Comparison of ENCODE assay signal across 11 cellular contexts in genomic region chr4:38266616-38267015, GRCh38.
A peak's percentile ranks its signal among the peaks of the same experiment; 100 is the strongest.
DNase-seq lines count a peak whose midpoint lies in the region; ATAC-seq lines count a peak whose summit lies in the region.
"Had no signal": no experiment of that assay in that cellular context is flagged by ENCODE, and none has a peak within 500 bp of the region (broad histone marks: within the 10 kb centered on the region; RNA-seq: fewer than 3 reads in every experiment).

No MANE protein-coding gene starts in this region.

- no peak overlapping the region for H3K4me3 ChIP-seq in mesodermal cell (ENCODE audit: extremely low read depth, insufficient read depth, low read length, poor library complexity, severe bottlenecking)
- H3K4me3 ChIP-seq: HAP-1 had no signal

- in situ Hi-C loops in KBM-7 (cut with MboI; ENCODE audit: low pct_unique_long_range_greater_than_20kb, low sequenced_read_pairs): no loop called here

- ATAC-seq in GM21717 (IDR thresholded peaks at IDR 0.05; ENCODE audit: unreplicated experiment) (peak; percentile 55), HG03354 (IDR thresholded peaks at IDR 0.05; ENCODE audit: poor library complexity, severe bottlenecking, unreplicated experiment) (no peak)

- 79 to 89% methylated on average over 3 of the region's 4 CpGs for WGBS in mesodermal cell (ENCODE audit: insufficient coverage in 2 of 2), 2 experiments

- peak overlapping the region; percentile 64 for H3K27ac ChIP-seq in mesodermal cell (ENCODE audit: low read depth, low read length, severe bottlenecking)
- H3K27ac ChIP-seq: parathyroid adenoma had no signal

- H3K36me3 ChIP-seq in mesodermal cell (ENCODE audit: control insufficient read depth, insufficient read depth, low read length): no peaks in the 10 kb centered on the region
- H3K36me3 ChIP-seq: HAP-1 had no signal

- DNase-seq in COLO668 (lab: John Stamatoyannopoulos, UW; ENCODE audit: unreplicated experiment) (peak; percentile 15), astrocyte of the hippocampus (ENCODE audit: low read depth, low spot score) (peak; percentile 65), NCI-H446 treated with DMSO at 0.1 percent for 48 hours (lab: John Stamatoyannopoulos, UW) (no peak), KBM-7 (no peak), HuH-7 (ENCODE audit: low spot score) (no peak)
- DNase-seq: activated gamma-delta T cell had no signal

- no peaks in the 10 kb centered on the region for H3K4me1 ChIP-seq in mesodermal cell (ENCODE audit: control insufficient read depth, insufficient read depth, low read length, poor library complexity, severe bottlenecking)
- H3K4me1 ChIP-seq: HAP-1, parathyroid adenoma had no signal

- H3K9me3 ChIP-seq in mesodermal cell (ENCODE audit: control insufficient read depth, low read length): no peaks in the 10 kb centered on the region
- H3K9me3 ChIP-seq: HAP-1 had no signal

Comparison
In these comparisons a context has a peak if more than half of its experiments do, and no peak if none do; other contexts are left out.
1. DNase-seq: peak in COLO668 (single experiment) and astrocyte of the hippocampus (single experiment); none in NCI-H446 treated with DMSO at 0.1 percent for 48 hours (single experiment), KBM-7 (single experiment) and HuH-7 (single experiment).